ENCODE assay signal across 1 cellular context in the genomic region with DNA sequence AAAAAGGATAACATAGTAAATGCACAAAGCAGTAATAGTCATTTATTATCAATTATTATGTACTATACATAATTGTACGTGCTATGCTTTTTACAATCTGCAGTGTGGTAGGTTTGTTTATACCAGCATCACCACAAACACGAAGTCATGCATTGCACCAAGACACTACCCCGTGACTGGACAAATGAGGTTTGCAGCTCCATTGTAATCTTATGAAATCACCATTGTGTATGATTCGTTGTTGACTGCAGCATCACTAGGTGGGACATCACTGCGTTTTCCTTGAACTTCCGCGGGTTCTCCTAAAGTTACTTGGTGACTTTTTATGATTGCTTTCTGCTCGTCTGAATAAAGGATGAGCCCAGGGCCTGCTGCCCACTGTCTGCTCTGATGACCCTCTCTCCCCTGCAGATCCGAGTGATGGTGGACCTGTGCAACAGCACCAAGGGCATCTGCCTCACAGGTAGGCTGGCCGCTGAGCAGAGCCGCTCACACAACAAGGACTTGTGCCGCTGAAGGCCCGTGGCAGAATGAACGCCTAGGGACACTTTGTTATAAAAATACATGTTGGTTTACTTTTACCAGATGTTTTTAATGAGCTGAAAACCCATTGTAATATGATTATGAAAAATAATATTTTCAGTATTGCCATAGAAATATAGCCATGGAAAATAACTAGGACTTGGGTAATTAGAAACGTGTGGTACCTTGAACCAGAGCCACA.
A peak's percentile ranks its signal among the peaks of the same experiment; 100 is the strongest.
TF ChIP-seq lines count a peak whose summit lies in the region.

No MANE protein-coding gene starts in this region.

TF ChIP-seq in IMR-90, 13 proteins besides CTCF, POLR2A, EP300 and RAD21 (continued from another document):
- TF ChIP-seq MAFK (IDR thresholded peaks at IDR 0.05; ENCODE audit: low read depth, low read length) (peak; percentile 31; the same call in 1 of the 2 replicates), MXI1 (IDR thresholded peaks at IDR 0.05; ENCODE audit: borderline replicate concordance, low read depth, low read length) (no peak), CHD1 (IDR thresholded peaks at IDR 0.05; ENCODE audit: low read depth, low read length) (no peak), MAZ (IDR thresholded peaks at IDR 0.05; ENCODE audit: borderline replicate concordance, low read depth, low read length) (no peak), NFE2L2 (IDR thresholded peaks at IDR 0.05; ENCODE audit: low read depth, low read length) (peak; percentile 56; the same call in 1 of the 2 replicates), CEBPB (IDR thresholded peaks at IDR 0.05; ENCODE audit: low read depth, low read length) (peak; percentile 82), RFX5 (IDR thresholded peaks at IDR 0.05; ENCODE audit: low read depth, low read length) (no peak)
